In genomic region chr3:125357837-125358236, GRCh38 we compare ENCODE assay signal across 10 cellular contexts. TPM values are rescaled to one million over a fixed set of nuclear protein-coding genes. Genes with fewer than 3 reads are reported as not detected.
DNase-seq lines count a peak whose midpoint lies in the region; ATAC-seq and TF ChIP-seq lines count a peak whose summit lies in the region.
"Had no signal": no experiment of that assay in that cellular context is flagged by ENCODE, and none has a peak within 500 bp of the region (broad histone marks: within the 10 kb centered on the region; RNA-seq: fewer than 3 reads in every experiment).

No MANE protein-coding gene starts in this region.

- no peaks in the 10 kb centered on the region for H3K9me3 Mint-ChIP-seq in activated CD4-positive, alpha-beta T cell treated with anti-CD3 and anti-CD28 coated beads, Interleukin-2, amount 10 ng/mL, durations not matched to agents 7 days and 5 days
- H3K9me3 Mint-ChIP-seq in activated CD4-positive, alpha-beta memory T cell treated with anti-CD3 and anti-CD28 coated beads for 36 hours, result no peaks in the 10 kb centered on the region
- peaks cover 5% of the 10 kb centered on the region for H3K9me3 Mint-ChIP-seq in glutamatergic neuron (ENCODE audit: unreplicated experiment)

- H3K27me3 Mint-ChIP-seq in activated CD4-positive, alpha-beta T cell treated with anti-CD3 and anti-CD28 coated beads, Interleukin-2, amount 10 ng/mL, durations not matched to agents 7 days and 5 days, result no peaks in the 10 kb centered on the region
- H3K27me3 Mint-ChIP-seq in activated CD4-positive, alpha-beta memory T cell treated with anti-CD3 and anti-CD28 coated beads for 36 hours, result no peaks in the 10 kb centered on the region
- H3K27me3 Mint-ChIP-seq in glutamatergic neuron (ENCODE audit: unreplicated experiment), result peaks cover 4% of the 10 kb centered on the region

- CTCF ChIA-PET in activated CD4-positive, alpha-beta T cell treated with anti-CD3 and anti-CD28 coated beads, Interleukin-2, amount 10 ng/mL, durations not matched to agents 7 days and 5 days (lab: Charles Lee), result interaction anchor here (1.0 kb wide), 1 partner anchor 37 kb away, joined by 3 read pairs; no protein-coding TSS in a partner anchor
- CTCF ChIA-PET in activated CD4-positive, alpha-beta memory T cell treated with anti-CD3 and anti-CD28 coated beads for 36 hours (lab: Charles Lee), result interaction anchor here (0.6 to 1.2 kb wide), 3 partner anchors 18 to 126 kb away, joined by 3 read pairs; no protein-coding TSS in a partner anchor

- peak overlapping the region in 2 of 5 donors; percentile 62 to 80 for H3K27ac ChIP-seq in stomach

- peak overlapping the region; percentile 78 for H3K4me3 Mint-ChIP-seq in activated CD4-positive, alpha-beta T cell treated with anti-CD3 and anti-CD28 coated beads, Interleukin-2, amount 10 ng/mL, durations not matched to agents 7 days and 5 days
- H3K4me3 Mint-ChIP-seq in activated CD4-positive, alpha-beta memory T cell treated with anti-CD3 and anti-CD28 coated beads for 36 hours, result peak overlapping the region; percentile 35
- H3K4me3 Mint-ChIP-seq in glutamatergic neuron (ENCODE audit: unreplicated experiment), result peak overlapping the region; percentile 93

- H3K4me1 Mint-ChIP-seq in activated CD4-positive, alpha-beta T cell treated with anti-CD3 and anti-CD28 coated beads, Interleukin-2, amount 10 ng/mL, durations not matched to agents 7 days and 5 days, result peaks cover 47% of the 10 kb centered on the region
- H3K4me1 Mint-ChIP-seq in activated CD4-positive, alpha-beta memory T cell treated with anti-CD3 and anti-CD28 coated beads for 36 hours (ENCODE audit: low read depth), result peaks cover 57% of the 10 kb centered on the region
- peaks cover 9% of the 10 kb centered on the region for H3K4me1 Mint-ChIP-seq in glutamatergic neuron (ENCODE audit: low read depth, unreplicated experiment)

- TF ChIP-seq POLR2A in stomach (IDR thresholded peaks at IDR 0.05), result no peak

- ATAC-seq in HG02981 (IDR thresholded peaks at IDR 0.05; ENCODE audit: unreplicated experiment), result no peak

- peaks cover 8% of the 10 kb centered on the region for H3K36me3 Mint-ChIP-seq in activated CD4-positive, alpha-beta T cell treated with anti-CD3 and anti-CD28 coated beads, Interleukin-2, amount 10 ng/mL, durations not matched to agents 7 days and 5 days (ENCODE audit: low read depth)
- no peaks in the 10 kb centered on the region for H3K36me3 Mint-ChIP-seq in activated CD4-positive, alpha-beta memory T cell treated with anti-CD3 and anti-CD28 coated beads for 36 hours
- H3K36me3 Mint-ChIP-seq in glutamatergic neuron (ENCODE audit: unreplicated experiment), result no peaks in the 10 kb centered on the region

- no peak for TF ChIP-seq EP300 in stomach (IDR thresholded peaks at IDR 0.05)

- 88 to 93% (median 91%) methylated on average over 11 of the region's 11 CpGs for WGBS in stomach, 5 donors

- no peak for TF ChIP-seq CTCF in glutamatergic neuron (IDR thresholded peaks at IDR 0.05; ENCODE audit: partially characterized antibody, unreplicated experiment)
- TF ChIP-seq CTCF in stomach (IDR thresholded peaks at IDR 0.05), result no peak

- H3K9me3 ChIP-seq in stomach, result no peaks in the 10 kb centered on the region
- H3K9me3 ChIP-seq: adrenal gland had no signal

- intact Hi-C loops in activated CD4-positive, alpha-beta memory T cell treated with anti-CD3 and anti-CD28 coated beads for 36 hours (cut with micrococcal nuclease), result no loop called here
- intact Hi-C loops in stomach (cut with DNase I; ENCODE audit: low total_unique reads), result no loop called here

- no peak for DNase-seq in activated CD4-positive, alpha-beta T cell treated with anti-CD3 and anti-CD28 coated beads, Interleukin-2, amount 10 ng/mL, durations not matched to agents 7 days and 5 days
- DNase-seq in activated CD4-positive, alpha-beta T cell treated with anti-CD3 and anti-CD28 coated beads for 4 hours, result no peak
- DNase-seq in activated CD4-positive, alpha-beta memory T cell treated with anti-CD3 and anti-CD28 coated beads for 36 hours, result no peak
- DNase-seq in glutamatergic neuron, result no peak
- DNase-seq in stomach, result no peak
- no peak for DNase-seq in NCI-H146 (lab: John Stamatoyannopoulos, UW)
- no peak for DNase-seq in GF-D8 (lab: John Stamatoyannopoulos, UW)
- DNase-seq: RPMI8226 had no signal

- H3K4me3 ChIP-seq in stomach, result peak overlapping the region; percentile 52 to 64 (median 58)

- H3K27me3 ChIP-seq in stomach, result no peaks in the 10 kb centered on the region
- H3K27me3 ChIP-seq: adrenal gland had no signal

- no peaks in the 10 kb centered on the region for H3K36me3 ChIP-seq in stomach
- H3K36me3 ChIP-seq: adrenal gland had no signal

- H3K4me1 ChIP-seq in stomach, result peaks cover 0 to 78% (median 32%) of the 10 kb centered on the region in 4 donors

- H3K27ac Mint-ChIP-seq in activated CD4-positive, alpha-beta T cell treated with anti-CD3 and anti-CD28 coated beads, Interleukin-2, amount 10 ng/mL, durations not matched to agents 7 days and 5 days, result peak overlapping the region; percentile 27
- H3K27ac Mint-ChIP-seq in activated CD4-positive, alpha-beta memory T cell treated with anti-CD3 and anti-CD28 coated beads for 36 hours, result no peak overlapping the region
- H3K27ac Mint-ChIP-seq in glutamatergic neuron (ENCODE audit: unreplicated experiment), result peak overlapping the region; percentile 56

- POLR2A ChIA-PET in activated CD4-positive, alpha-beta T cell treated with anti-CD3 and anti-CD28 coated beads, Interleukin-2, amount 10 ng/mL, durations not matched to agents 7 days and 5 days (lab: Charles Lee), result no interaction called here
- POLR2A ChIA-PET in activated CD4-positive, alpha-beta memory T cell treated with anti-CD3 and anti-CD28 coated beads for 36 hours (lab: Charles Lee), result no interaction called here

RNA-seq across cellular contexts. Expression of gene ZNF148, which starts 17.3 kb away (rescaled TPM):
- total RNA-seq in activated CD4-positive, alpha-beta T cell treated with anti-CD3 and anti-CD28 coated beads, Interleukin-2, amount 10 ng/mL, durations not matched to agents 7 days and 5 days, result 10 to 100 TPM; 39.3 to 46.1 TPM
- total RNA-seq in activated CD4-positive, alpha-beta memory T cell treated with anti-CD3 and anti-CD28 coated beads for 36 hours, result 10 to 100 TPM; 27.9 to 29.9 TPM
- 31.6 TPM for total RNA-seq in glutamatergic neuron (ENCODE audit: unreplicated experiment)
- 100 to 1,000 TPM in 1 of 5 donors, 10 to 100 TPM in 3, 1 to 10 TPM in 1; 8.8 to 109 (median 12.9) TPM for total RNA-seq in stomach
- 1 to 10 TPM; 3.1 to 4.6 (median 4.1) TPM for polyA plus RNA-seq in stomach

Comparison
In these comparisons a context has a peak if more than half of its experiments do, and no peak if none do; other contexts are left out.
1. H3K4me3 Mint-ChIP-seq: peak in every context shown above with its lines; median percentile 93 in glutamatergic neuron; 78 in activated CD4-positive, alpha-beta T cell treated with anti-CD3 and anti-CD28 coated beads, Interleukin-2, amount 10 ng/mL, durations not matched to agents 7 days and 5 days; 35 in activated CD4-positive, alpha-beta memory T cell treated with anti-CD3 and anti-CD28 coated beads for 36 hours.